ENCODE assay signal across 1 cellular context in genomic region chr20:62121776-62122658, GRCh38.
A peak's percentile ranks its signal among the peaks of the same experiment; 100 is the strongest.
TF ChIP-seq lines count a peak whose summit lies in the region.

TSS of gene LSM14B (plus strand) at chr20:62122475. CDS start at chr20:62122667, 192 bp downstream.

TF ChIP-seq in HepG2, 621 proteins besides CTCF, POLR2A, EP300 and RAD21 (continued from another document and continues in another):
- TF ChIP-seq ISX (CRISPR knock-in tag; conservative IDR thresholded peaks at IDR 0.05), result peak; percentile 70; the same call in 1 of the 2 replicates
- TF ChIP-seq GABPB1 (CRISPR knock-in tag; IDR thresholded peaks at IDR 0.05), result peak; percentile 87
- TF ChIP-seq BHLHE40 (IDR thresholded peaks at IDR 0.05; ENCODE audit: low read length), result peak; percentile 98
- TF ChIP-seq ZBTB39 (CRISPR knock-in tag; IDR thresholded peaks at IDR 0.05), result peak; percentile 15; the same call in 1 of the 2 replicates
- TF ChIP-seq CAMTA2 (CRISPR knock-in tag; IDR thresholded peaks at IDR 0.05; ENCODE audit: borderline replicate concordance), result no peak; the same call in 1 of the 2 replicates
- TF ChIP-seq ZNF562 (CRISPR knock-in tag; IDR thresholded peaks at IDR 0.05; ENCODE audit: borderline replicate concordance), result peak; percentile 52; the same call in 1 of the 2 replicates
- peak; percentile 91 for TF ChIP-seq MXI1 (IDR thresholded peaks at IDR 0.05; ENCODE audit: borderline replicate concordance, low read depth, low read length)
- TF ChIP-seq ZNF281 (CRISPR knock-in tag; IDR thresholded peaks at IDR 0.05; ENCODE audit: borderline replicate concordance), result peak; percentile 95
- peak; percentile 89; the same call in 1 of the 2 replicates for TF ChIP-seq ZNF547 (CRISPR knock-in tag; IDR thresholded peaks at IDR 0.05)
- no peak for TF ChIP-seq AKAP8 (CRISPR knock-in tag; IDR thresholded peaks at IDR 0.05)
- TF ChIP-seq BATF2 (CRISPR knock-in tag; IDR thresholded peaks at IDR 0.05), result peak; percentile 60; the same call in 1 of the 2 replicates
- TF ChIP-seq ZNF232 (CRISPR knock-in tag; IDR thresholded peaks at IDR 0.05; ENCODE audit: borderline replicate concordance), result no peak; the same call in 1 of the 2 replicates
- TF ChIP-seq ZNF280B (CRISPR knock-in tag; IDR thresholded peaks at IDR 0.05; ENCODE audit: borderline replicate concordance), result peak; percentile 49
- TF ChIP-seq KDM5A (IDR thresholded peaks at IDR 0.05; ENCODE audit: borderline replicate concordance, low read length), result peak; percentile 16; the same call in 1 of the 2 replicates
- TF ChIP-seq SATB2 (CRISPR knock-in tag; IDR thresholded peaks at IDR 0.05), result peak; percentile 39; the same call in 1 of the 2 replicates
- TF ChIP-seq ESRRA (CRISPR knock-in tag; IDR thresholded peaks at IDR 0.05; ENCODE audit: low read depth), result peak; percentile 73
- TF ChIP-seq NCOA2 (CRISPR knock-in tag; IDR thresholded peaks at IDR 0.05), result 0 out of 2 replicates have a peak, but pooled peaks have one; percentile 5
- peak; percentile 19 for TF ChIP-seq XRCC5 (optimal IDR thresholded peaks at IDR 0.05; ENCODE audit: low read length)
- no peak for TF ChIP-seq ZNF879 (CRISPR knock-in tag; IDR thresholded peaks at IDR 0.05)
- TF ChIP-seq TFDP1 (CRISPR knock-in tag; IDR thresholded peaks at IDR 0.05; ENCODE audit: borderline replicate concordance), result peak; percentile 94
- TF ChIP-seq SPEN (CRISPR knock-in tag; IDR thresholded peaks at IDR 0.05; ENCODE audit: low read depth), result peak; percentile 68; the same call in 1 of the 2 replicates
- peak; percentile 50 for TF ChIP-seq SALL2 (CRISPR knock-in tag; IDR thresholded peaks at IDR 0.05)
- peak; percentile 86 for TF ChIP-seq SP5 (CRISPR knock-in tag; IDR thresholded peaks at IDR 0.05; ENCODE audit: borderline replicate concordance, low read depth)
- TF ChIP-seq CENPT (CRISPR knock-in tag; IDR thresholded peaks at IDR 0.05; ENCODE audit: low read depth), result 0 out of 2 replicates have a peak, but pooled peaks have one; percentile 26
- peak; percentile 73; the same call in 1 of the 2 replicates for TF ChIP-seq ARNTL (CRISPR knock-in tag; IDR thresholded peaks at IDR 0.05)
- peak; percentile 15 for TF ChIP-seq IKZF4 (CRISPR knock-in tag; IDR thresholded peaks at IDR 0.05; ENCODE audit: borderline replicate concordance, low read depth, not compliant biosample characterization)
- TF ChIP-seq SOX6 (IDR thresholded peaks at IDR 0.05), result no peak
- no peak for TF ChIP-seq SOX6 (CRISPR knock-in tag; IDR thresholded peaks at IDR 0.05)
- TF ChIP-seq RFXAP (CRISPR knock-in tag; IDR thresholded peaks at IDR 0.05; ENCODE audit: borderline replicate concordance), result no peak
- 0 out of 2 replicates have a peak, but pooled peaks have one; percentile 55 for TF ChIP-seq HINFP (CRISPR knock-in tag; IDR thresholded peaks at IDR 0.05; ENCODE audit: low read depth)
- no peak for TF ChIP-seq ZNF660 (CRISPR knock-in tag; IDR thresholded peaks at IDR 0.05; ENCODE audit: borderline replicate concordance, low read depth)
- no peak for TF ChIP-seq SOX13 (IDR thresholded peaks at IDR 0.05)
- TF ChIP-seq SOX13 (CRISPR knock-in tag; conservative IDR thresholded peaks at IDR 0.05 in 1 of 2, IDR thresholded peaks at IDR 0.05 in 1 of 2), result peak in 1 of 2 experiments; percentile 42; a peak in 2 of 4 replicates
- 0 out of 2 replicates have a peak, but pooled peaks have one; percentile 12 for TF ChIP-seq ZNF766 (CRISPR knock-in tag; IDR thresholded peaks at IDR 0.05; ENCODE audit: borderline replicate concordance)
- peak; percentile 18 to 79; a peak in 2 of 4 replicates for TF ChIP-seq HMGXB4 (CRISPR knock-in tag; IDR thresholded peaks at IDR 0.05; ENCODE audit: borderline replicate concordance in 1 of 2, low read depth in 1 of 2)
- TF ChIP-seq YEATS4 (CRISPR knock-in tag; IDR thresholded peaks at IDR 0.05; ENCODE audit: borderline replicate concordance), result peak; percentile 91
- peak; percentile 34; the same call in 1 of the 2 replicates for TF ChIP-seq KDM2A (CRISPR knock-in tag; IDR thresholded peaks at IDR 0.05; ENCODE audit: borderline replicate concordance, low read depth)
- peak; percentile 20; the same call in 1 of the 2 replicates for TF ChIP-seq ZNF710 (CRISPR knock-in tag; IDR thresholded peaks at IDR 0.05; ENCODE audit: borderline replicate concordance)
- no peak for TF ChIP-seq GPN1 (CRISPR knock-in tag; IDR thresholded peaks at IDR 0.05; ENCODE audit: borderline replicate concordance)
- peak; percentile 27; the same call in 1 of the 2 replicates for TF ChIP-seq ZNF414 (CRISPR knock-in tag; IDR thresholded peaks at IDR 0.05)
- TF ChIP-seq ZBTB2 (CRISPR knock-in tag; IDR thresholded peaks at IDR 0.05; ENCODE audit: low read depth), result peak; percentile 97
- TF ChIP-seq MXD1 (CRISPR knock-in tag; IDR thresholded peaks at IDR 0.05), result no peak; the same call in 1 of the 2 replicates
